Comparison of ENCODE assay signal across 11 cellular contexts in the genomic region with DNA sequence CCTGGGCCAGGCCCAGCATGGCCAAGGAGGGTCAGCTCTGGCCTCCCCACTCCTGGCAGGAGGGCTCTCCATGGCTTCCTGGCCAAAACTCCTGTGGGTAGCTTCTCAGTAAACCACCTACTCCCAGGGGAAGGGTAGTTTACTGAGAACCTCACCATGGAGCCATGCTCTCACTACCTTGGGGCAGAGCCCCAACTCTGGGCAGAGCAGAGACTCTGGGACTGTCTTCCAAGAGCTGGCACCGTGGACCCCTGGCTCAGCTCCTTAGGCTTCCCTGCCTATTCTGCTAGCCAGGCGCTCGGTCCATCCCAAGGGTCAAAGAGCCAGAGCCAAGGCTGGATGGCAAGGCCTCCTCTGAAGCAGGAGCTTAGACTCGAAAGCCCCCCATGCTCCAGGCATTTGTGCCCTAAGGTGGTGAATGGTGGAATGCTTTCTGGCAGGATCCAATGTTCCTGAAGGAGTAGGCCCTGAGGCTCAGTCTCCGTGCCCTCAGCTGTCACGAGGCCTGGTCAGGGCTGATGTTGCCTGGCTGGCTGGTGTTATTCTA. TPM values are rescaled to one million over a fixed set of nuclear protein-coding genes. Genes with fewer than 3 reads are reported as not detected.
DNase-seq lines count a peak whose midpoint lies in the region; ATAC-seq and TF ChIP-seq lines count a peak whose summit lies in the region.
"Had no signal": no experiment of that assay in that cellular context is flagged by ENCODE, and none has a peak within 500 bp of the region (broad histone marks: within the 10 kb centered on the region; RNA-seq: fewer than 3 reads in every experiment).

No MANE protein-coding gene starts in this region.

- H3K27me3 ChIP-seq in effector memory CD4-positive, alpha-beta T cell (replicated peaks; ENCODE audit: control insufficient read depth, insufficient read depth, low read length, poor library complexity, severe bottlenecking), result no peaks in the 10 kb centered on the region
- H3K27me3 ChIP-seq in spleen (replicated peaks in 1 of 7) (no peaks in the 10 kb centered on the region), neural progenitor cell (no peaks in the 10 kb centered on the region)

- H3K9me3 ChIP-seq in T-helper 17 cell (ENCODE audit: control insufficient read depth, low read length, poor library complexity, severe bottlenecking) (no peaks in the 10 kb centered on the region), spleen (no peaks in the 10 kb centered on the region), neural progenitor cell (ENCODE audit: low read depth) (no peaks in the 10 kb centered on the region)
- H3K9me3 ChIP-seq in effector memory CD4-positive, alpha-beta T cell (ENCODE audit: control insufficient read depth, low read length), result no peaks in the 10 kb centered on the region

- no peak overlapping the region for H3K9ac ChIP-seq in neural progenitor cell

- no peak overlapping the region for H3K4me3 Mint-ChIP-seq in activated T-cell treated with anti-CD3 and anti-CD28 coated beads, Interleukin-2, amount 50 U/mL, for 24 hours
- peak overlapping the region; percentile 90 for H3K4me3 Mint-ChIP-seq in T-helper 17 cell
- no peak overlapping the region for H3K4me3 Mint-ChIP-seq in neural progenitor cell
- H3K4me3 Mint-ChIP-seq: dendritic cell treated with granulocyte-macrophage colony-stimulating factor and Interleukin-4, amounts not matched to agents 40 ng/mL and 50 ng/mL, for 4 days; nephron progenitor cell had no signal

- TF ChIP-seq CTCF in spleen (IDR thresholded peaks at IDR 0.05 in 8 of 11, conservative IDR thresholded peaks at IDR 0.05 in 3 of 11) (no peak), neural progenitor cell (IDR thresholded peaks at IDR 0.05) (no peak)

- H3K4me2 ChIP-seq in neural progenitor cell, result no peak overlapping the region

- no peaks in the 10 kb centered on the region for H3K9me3 Mint-ChIP-seq in activated T-cell treated with anti-CD3 and anti-CD28 coated beads, Interleukin-2, amount 50 U/mL, for 24 hours
- H3K9me3 Mint-ChIP-seq in neural progenitor cell, result no peaks in the 10 kb centered on the region
- H3K9me3 Mint-ChIP-seq: dendritic cell treated with granulocyte-macrophage colony-stimulating factor and Interleukin-4, amounts not matched to agents 40 ng/mL and 50 ng/mL, for 4 days; nephron progenitor cell had no signal

- whole genome bisulfite sequencing in spleen, 5 donors, result 94 to 100% (median 96%) methylated on average over 4 to 6 of the region's 6 CpGs

- H3K27ac Mint-ChIP-seq in activated T-cell treated with anti-CD3 and anti-CD28 coated beads, Interleukin-2, amount 50 U/mL, for 24 hours, result peak overlapping the region; percentile 65
- H3K27ac Mint-ChIP-seq in T-helper 17 cell, result peak overlapping the region; percentile 100
- H3K27ac Mint-ChIP-seq in neural progenitor cell, result no peak overlapping the region
- H3K27ac Mint-ChIP-seq: dendritic cell treated with granulocyte-macrophage colony-stimulating factor and Interleukin-4, amounts not matched to agents 40 ng/mL and 50 ng/mL, for 4 days; nephron progenitor cell had no signal

- peak; percentile 32 for DNase-seq in activated T-cell treated with anti-CD3 and anti-CD28 coated beads, Interleukin-2, amount 50 U/mL, for 24 hours
- no peak for DNase-seq in activated T-cell treated with anti-CD3 and anti-CD28 coated beads, Interleukin-2, amount 50 U/mL, for 1 hour
- DNase-seq in T-helper 17 cell, result peak in 2 of 3 donors; percentile 4 to 7
- DNase-seq in effector memory CD4-positive, alpha-beta T cell, result no peak
- DNase-seq in spleen, result peak; percentile 52
- no peak for DNase-seq in NK-92 treated with Interleukin-12 subunit alpha and Interleukin-12 subunit beta, amount 100 ng/mL, for 24 hours (lab: John Stamatoyannopoulos, UW)
- no peak for DNase-seq in neural progenitor cell (ENCODE audit: low spot score)
- DNase-seq: nephron progenitor cell had no signal

- ATAC-seq in T-helper 17 cell (no peak), HG03025 (IDR thresholded peaks at IDR 0.05; ENCODE audit: low FRiP score, unreplicated experiment) (no peak)

- H2AFZ ChIP-seq in neural progenitor cell (replicated peaks), result no peak overlapping the region

- H3K36me3 ChIP-seq in effector memory CD4-positive, alpha-beta T cell (ENCODE audit: control insufficient read depth, insufficient read depth, low read length), result peaks cover 61% of the 10 kb centered on the region
- H3K36me3 ChIP-seq in spleen (peaks cover 0 to 84% (median 27%) of the 10 kb centered on the region in 6 donors), neural progenitor cell (no peaks in the 10 kb centered on the region)

- peaks cover 98% of the 10 kb centered on the region for H3K4me1 Mint-ChIP-seq in activated T-cell treated with anti-CD3 and anti-CD28 coated beads, Interleukin-2, amount 50 U/mL, for 24 hours (ENCODE audit: low read depth)
- H3K4me1 Mint-ChIP-seq in T-helper 17 cell, result peaks cover 69% of the 10 kb centered on the region
- H3K4me1 Mint-ChIP-seq in neural progenitor cell, result peaks cover 5% of the 10 kb centered on the region

- H3K27ac ChIP-seq in effector memory CD4-positive, alpha-beta T cell (ENCODE audit: insufficient read depth, low read length, poor library complexity, severe bottlenecking), result peak overlapping the region; percentile 98
- H3K27ac ChIP-seq in spleen (peak overlapping the region in 5 of 8 donors; percentile 20 to 88 (median 80)), neural progenitor cell (no peak overlapping the region)

- H3K4me3 ChIP-seq in effector memory CD4-positive, alpha-beta T cell (ENCODE audit: insufficient read depth, low read depth, low read length, poor library complexity, severe bottlenecking), result peak overlapping the region; percentile 22
- no peak overlapping the region for H3K4me3 ChIP-seq in spleen
- H3K4me3 ChIP-seq in neural progenitor cell, result no peak overlapping the region
- H3K4me3 ChIP-seq: skin epidermis had no signal

- peaks cover 96% of the 10 kb centered on the region for H3K36me3 Mint-ChIP-seq in activated T-cell treated with anti-CD3 and anti-CD28 coated beads, Interleukin-2, amount 50 U/mL, for 24 hours (ENCODE audit: low read depth)
- H3K36me3 Mint-ChIP-seq in T-helper 17 cell (ENCODE audit: low read depth), result peaks cover 23% of the 10 kb centered on the region
- peaks cover 16% of the 10 kb centered on the region for H3K36me3 Mint-ChIP-seq in neural progenitor cell

- H3K79me2 ChIP-seq in neural progenitor cell (ENCODE audit: low read depth), result no peaks in the 10 kb centered on the region

- no peaks in the 10 kb centered on the region for H3F3A ChIP-seq in neural progenitor cell (ENCODE audit: low read depth)

- intact Hi-C loops in spleen (cut with DNase I; ENCODE audit: low total_unique reads), result no loop called here

- no peaks in the 10 kb centered on the region for H3K27me3 Mint-ChIP-seq in activated T-cell treated with anti-CD3 and anti-CD28 coated beads, Interleukin-2, amount 50 U/mL, for 24 hours
- H3K27me3 Mint-ChIP-seq in T-helper 17 cell (no peaks in the 10 kb centered on the region), neural progenitor cell (ENCODE audit: insufficient read depth, low read depth) (peaks cover 7% of the 10 kb centered on the region)
- H3K27me3 Mint-ChIP-seq: dendritic cell treated with granulocyte-macrophage colony-stimulating factor and Interleukin-4, amounts not matched to agents 40 ng/mL and 50 ng/mL, for 4 days had no signal

- TF ChIP-seq POLR2A in spleen (IDR thresholded peaks at IDR 0.05), result no peak

- H3K4me1 ChIP-seq in effector memory CD4-positive, alpha-beta T cell (ENCODE audit: control insufficient read depth, insufficient read depth, low read length, poor library complexity, severe bottlenecking), result peaks cover 98% of the 10 kb centered on the region
- H3K4me1 ChIP-seq in spleen (peaks cover 31 to 100% (median 94%) of the 10 kb centered on the region in 6 donors), neural progenitor cell (no peaks in the 10 kb centered on the region)

- H4K20me1 ChIP-seq in neural progenitor cell (ENCODE audit: low read depth), result peaks cover 90% of the 10 kb centered on the region

RNA-seq across cellular contexts. Expression of a gene that starts 19.6 kb away (rescaled TPM):
- total RNA-seq in T-helper 17 cell (100 to 1,000 TPM; 308 to 405 TPM), spleen (10 to 100 TPM; 29.0 to 88.3 (median 53.7) TPM), neural progenitor cell (ENCODE audit: low replicate concordance) (0.73 and 1.8 TPM in 2 replicates)
- polyA plus RNA-seq in spleen, result 10 to 100 TPM; 13.7 to 24.3 (median 18.1) TPM

RNA-seq across cellular contexts. Expression of a gene that starts 42.7 kb away (rescaled TPM):
- total RNA-seq in T-helper 17 cell, result 100 to 1,000 TPM; 284 to 339 TPM
- total RNA-seq in spleen, result 100 to 1,000 TPM; 121 to 246 (median 193) TPM
- 100 to 1,000 TPM; 142 to 354 (median 228) TPM for polyA plus RNA-seq in spleen
- total RNA-seq in neural progenitor cell (ENCODE audit: low replicate concordance), result 507 and 758 TPM in 2 replicates

Comparison
In these comparisons a context has a peak if more than half of its experiments do, and no peak if none do; other contexts are left out.
1. DNase-seq: peak in activated T-cell treated with anti-CD3 and anti-CD28 coated beads, Interleukin-2, amount 50 U/mL, for 24 hours (single experiment), T-helper 17 cell (2 of 3) and spleen (single experiment); none in activated T-cell treated with anti-CD3 and anti-CD28 coated beads, Interleukin-2, amount 50 U/mL, for 1 hour (single experiment), effector memory CD4-positive, alpha-beta T cell (0 of 3), NK-92 treated with Interleukin-12 subunit alpha and Interleukin-12 subunit beta, amount 100 ng/mL, for 24 hours (single experiment) and neural progenitor cell (single experiment).
2. RNA of a gene that starts 19.6 kb away (total RNA-seq): 308 to 405 TPM in T-helper 17 cell and 29.0 to 88.3 TPM in spleen; 0.73 to 1.8 TPM in neural progenitor cell; every median in the first group is over 10 times any median in the second.